In genomic region chr10:82349590-82349989, GRCh38 we compare ENCODE assay signal across 8 cellular contexts.
DNase-seq lines count a peak whose midpoint lies in the region; ATAC-seq and TF ChIP-seq lines count a peak whose summit lies in the region.
"Not testable (repeated sequence)": the region's sequence is repeated elsewhere in the genome, so short reads cannot be mapped to it uniquely, and the experiment has no call there.

No MANE protein-coding gene starts in this region.

- not testable (repeated sequence) for H3K9me2 ChIP-seq in GM23338 (ENCODE audit: insufficient read depth)

- H3F3A ChIP-seq in GM23338 (replicated peaks; ENCODE audit: low read depth): not testable (repeated sequence)

- not testable (repeated sequence) for H3K27me3 Mint-ChIP-seq in Caco-2 (ENCODE audit: insufficient read depth, unreplicated experiment); GM23338 (ENCODE audit: insufficient read depth, low read depth, poor library complexity); endodermal cell (ENCODE audit: insufficient read depth); neural crest cell (ENCODE audit: low read depth); type B pancreatic cell

- peak overlapping the region; percentile 5; the same call in 1 of the 2 replicates for H2AFZ ChIP-seq in GM23338

- H3K9ac ChIP-seq in HUES48 (ENCODE audit: low read depth, low read length): peak overlapping the region; percentile 8; the same call in 1 of the 2 replicates
- not testable (repeated sequence) for H3K9ac ChIP-seq in endodermal cell (ENCODE audit: extremely low read depth, low read length, poor library complexity, severe bottlenecking)

- not testable (repeated sequence) for H3K79me2 ChIP-seq in GM23338 (replicated peaks; ENCODE audit: insufficient read depth)

- peaks cover 25% of the 10 kb centered on the region for H3K9me3 Mint-ChIP-seq in Caco-2 (ENCODE audit: unreplicated experiment)
- H3K9me3 Mint-ChIP-seq in GM23338, neural crest cell, type B pancreatic cell: not testable (repeated sequence)
- peaks cover 13% of the 10 kb centered on the region for H3K9me3 Mint-ChIP-seq in endodermal cell

- DNase-seq in Caco-2 (peak in 1 of 2 experiments; percentile 46), NCI-H69 (lab: John Stamatoyannopoulos, UW) (peak; percentile 24)
- DNase-seq in GM23338 (ENCODE audit: low spot score); SJCRH30; endodermal cell; neural crest cell (ENCODE audit: low read depth, low spot score); type B pancreatic cell (ENCODE audit: extremely low spot score, unreplicated experiment): not testable (repeated sequence)

- H3K36me3 Mint-ChIP-seq in Caco-2 (ENCODE audit: insufficient read depth, unreplicated experiment); GM23338 (ENCODE audit: low read depth); endodermal cell (ENCODE audit: low read depth); neural crest cell (ENCODE audit: low read depth); type B pancreatic cell: not testable (repeated sequence)

- H3K27ac Mint-ChIP-seq in Caco-2 (ENCODE audit: unreplicated experiment) (peak overlapping the region; percentile 94), GM23338 (peak overlapping the region; percentile 88), endodermal cell (peak overlapping the region; percentile 92), neural crest cell (ENCODE audit: unreplicated experiment) (peak overlapping the region; percentile 35), type B pancreatic cell (peak overlapping the region; percentile 50)

- POLR2A ChIA-PET in Caco-2 (lab: Charles Lee): not testable (repeated sequence)

- not testable (repeated sequence) for H3K4me1 ChIP-seq in Caco-2; GM23338 (ENCODE audit: insufficient read depth); HUES48 (ENCODE audit: control insufficient read depth, insufficient read depth, low read length); SJCRH30; endodermal cell (ENCODE audit: control insufficient read depth, insufficient read depth, low read length)

- H3K4me3 Mint-ChIP-seq in Caco-2 (ENCODE audit: unreplicated experiment) (peak overlapping the region; percentile 74), GM23338 (peak overlapping the region; percentile 49), endodermal cell (peak overlapping the region; percentile 57), neural crest cell (peak overlapping the region; percentile 67), type B pancreatic cell (peak overlapping the region; percentile 52)

- not testable (repeated sequence) for H3K36me3 ChIP-seq in Caco-2 (ENCODE audit: control insufficient read depth, insufficient read depth, low read length); GM23338 (ENCODE audit: insufficient read depth); HUES48 (ENCODE audit: control insufficient read depth, insufficient read depth, low read length); SJCRH30; endodermal cell (ENCODE audit: control insufficient read depth, insufficient read depth, low read length)

- TSS peak; percentile 58 for BruUV-seq in Caco-2 (replicated peaks; lab: Mats Ljungman, UMichigan)

- not testable (repeated sequence) for H3K4me1 Mint-ChIP-seq in Caco-2 (ENCODE audit: low read depth, unreplicated experiment); GM23338; endodermal cell; neural crest cell; type B pancreatic cell (ENCODE audit: unreplicated experiment)

- H3K4me3 ChIP-seq in Caco-2 (ENCODE audit: low read depth, low read length) (peak overlapping the region; percentile 49), GM23338 (peak overlapping the region; percentile 50), HUES48 (ENCODE audit: low read depth, low read length) (peak overlapping the region; percentile 35; the same call in 1 of the 2 replicates), SJCRH30 (peak overlapping the region; percentile 32)
- not testable (repeated sequence) for H3K4me3 ChIP-seq in endodermal cell (ENCODE audit: low read length)

- H3K27ac ChIP-seq in GM23338 (ENCODE audit: low read depth): peak overlapping the region; percentile 83; the same call in 1 of the 2 replicates
- not testable (repeated sequence) for H3K27ac ChIP-seq in HUES48 (ENCODE audit: low read depth, low read length); SJCRH30; endodermal cell (ENCODE audit: low read depth, low read length)

- CTCF ChIA-PET in Caco-2 (lab: Charles Lee): not testable (repeated sequence)

- not testable (repeated sequence) for H3K27me3 ChIP-seq in Caco-2 (replicated peaks; ENCODE audit: control insufficient read depth, insufficient read depth, low read length); GM23338 (ENCODE audit: insufficient read depth); HUES48 (ENCODE audit: control insufficient read depth, insufficient read depth, low read length); SJCRH30; endodermal cell (ENCODE audit: control insufficient read depth, insufficient read depth, low read length, poor library complexity, severe bottlenecking)

- not testable (repeated sequence) for H4K20me1 ChIP-seq in GM23338 (replicated peaks; ENCODE audit: insufficient read depth)

- 81% methylated on average over 16 of the region's 26 CpGs; no CpG with 5 or more reads in 1 of the 2 experiments for WGBS in endodermal cell (ENCODE audit: insufficient coverage in 1 of 2, insufficient read length in 1 of 2), 2 experiments

- not testable (repeated sequence) for TF ChIP-seq CTCF in Caco-2 (IDR thresholded peaks at IDR 0.05; ENCODE audit: insufficient read depth in 1 of 2, low read depth in 1 of 2, low read length in 1 of 2, severe bottlenecking in 1 of 2, unreplicated experiment in 1 of 2); GM23338 (conservative IDR thresholded peaks at IDR 0.05; ENCODE audit: low read depth in 2 of 2); endodermal cell (conservative IDR thresholded peaks at IDR 0.05); neural crest cell (conservative IDR thresholded peaks at IDR 0.05); type B pancreatic cell (conservative IDR thresholded peaks at IDR 0.05)

- H3K9me3 ChIP-seq in Caco-2; HUES48 (ENCODE audit: control insufficient read depth, insufficient read depth, low read length); SJCRH30 (replicated peaks); endodermal cell (ENCODE audit: control insufficient read depth, low read length): not testable (repeated sequence)

- intact Hi-C loops in Caco-2 (cut with micrococcal nuclease; ENCODE audit: unreplicated experiment): loop anchor here (5.0 kb wide), 1 partner anchor 558 kb away; no protein-coding TSS in a partner anchor

- not testable (repeated sequence) for ATAC-seq in GM23338

- H3K4me2 ChIP-seq in GM23338: peak overlapping the region; percentile 16; the same call in 1 of the 2 replicates

Comparison
In these comparisons a context has a peak if more than half of its experiments do, and no peak if none do; other contexts are left out.
1. H3K27ac Mint-ChIP-seq: peak in every context shown above with its lines; median percentile 94 in Caco-2; 92 in endodermal cell; 88 in GM23338; 50 in type B pancreatic cell; 35 in neural crest cell.